Comparison of ENCODE assay signal across 27 cellular contexts in genomic region chr3:175869398-175869797, GRCh38.
A peak's percentile ranks its signal among the peaks of the same experiment; 100 is the strongest.
DNase-seq lines count a peak whose midpoint lies in the region; ATAC-seq and TF ChIP-seq lines count a peak whose summit lies in the region.
"Had no signal": no experiment of that assay in that cellular context is flagged by ENCODE, and none has a peak within 500 bp of the region (broad histone marks: within the 10 kb centered on the region; RNA-seq: fewer than 3 reads in every experiment).

No MANE protein-coding gene starts in this region.

- H3K4ac ChIP-seq in mesenchymal stem cell (ENCODE audit: low read depth in 1 of 2, low read length in 2 of 2): no peak overlapping the region

- H3K9me3 ChIP-seq in mesenchymal stem cell (ENCODE audit: control insufficient read depth, low read length): peaks cover 5% of the 10 kb centered on the region
- no peaks in the 10 kb centered on the region for H3K9me3 ChIP-seq in endodermal cell (ENCODE audit: control insufficient read depth, low read length)
- H3K9me3 ChIP-seq: ascending aorta, esophagus squamous epithelium, gastrocnemius medialis, stomach, transverse colon had no signal

- H3K9me2 ChIP-seq in GM23338 (ENCODE audit: insufficient read depth): no peaks in the 10 kb centered on the region

- H3K4me1 Mint-ChIP-seq in GM23338 (no peaks in the 10 kb centered on the region), endodermal cell (peaks cover 9% of the 10 kb centered on the region)
- H3K4me1 Mint-ChIP-seq: activated naive CD4-positive, alpha-beta T cell treated with anti-CD3 and anti-CD28 coated beads, Interleukin-2, amount 50 U/mL, for 24 hours; immature natural killer cell; naive B cell had no signal

- H2AFZ ChIP-seq in GM23338 (peak overlapping the region; percentile 29; the same call in 1 of the 2 replicates), mesenchymal stem cell (ENCODE audit: low read depth, low read length) (no peak overlapping the region)

- no peaks in the 10 kb centered on the region for H3K27me3 Mint-ChIP-seq in GM23338 (ENCODE audit: insufficient read depth, low read depth, poor library complexity)
- H3K27me3 Mint-ChIP-seq in endodermal cell (ENCODE audit: insufficient read depth): no peaks in the 10 kb centered on the region
- H3K27me3 Mint-ChIP-seq: activated naive CD4-positive, alpha-beta T cell treated with anti-CD3 and anti-CD28 coated beads, Interleukin-2, amount 50 U/mL, for 24 hours; naive B cell had no signal

- H3K4me3 Mint-ChIP-seq in GM23338: no peak overlapping the region
- H3K4me3 Mint-ChIP-seq in endodermal cell: no peak overlapping the region
- H3K4me3 Mint-ChIP-seq: activated naive CD4-positive, alpha-beta T cell treated with anti-CD3 and anti-CD28 coated beads, Interleukin-2, amount 50 U/mL, for 24 hours; immature natural killer cell; naive B cell; WTC11 had no signal

- no peaks in the 10 kb centered on the region for H3F3A ChIP-seq in GM23338 (replicated peaks; ENCODE audit: low read depth)

- no peak overlapping the region for H4K91ac ChIP-seq in mesenchymal stem cell (ENCODE audit: low read length)

- no peaks in the 10 kb centered on the region for H3K4me1 ChIP-seq in GM23338 (ENCODE audit: insufficient read depth)
- no peaks in the 10 kb centered on the region for H3K4me1 ChIP-seq in mesenchymal stem cell (ENCODE audit: control insufficient read depth, insufficient read depth, low read depth, low read length)
- no peaks in the 10 kb centered on the region for H3K4me1 ChIP-seq in endodermal cell (ENCODE audit: control insufficient read depth, insufficient read depth, low read length)
- H3K4me1 ChIP-seq: esophagus squamous epithelium, gastrocnemius medialis, stomach, transverse colon had no signal

- no peak overlapping the region for H2BK5ac ChIP-seq in mesenchymal stem cell (ENCODE audit: low read depth, low read length, poor library complexity, severe bottlenecking)

- no peaks in the 10 kb centered on the region for H4K20me1 ChIP-seq in GM23338 (replicated peaks; ENCODE audit: insufficient read depth)

- ATAC-seq in GM18870 (IDR thresholded peaks at IDR 0.05; ENCODE audit: unreplicated experiment): peak; percentile 99
- no peak for ATAC-seq in GM23338
- peak; percentile 71 for ATAC-seq in HG03135 (IDR thresholded peaks at IDR 0.05; ENCODE audit: unreplicated experiment)
- ATAC-seq: gastrocnemius medialis, left lobe of liver, WTC11 had no signal

- no peaks in the 10 kb centered on the region for H3K27me3 ChIP-seq in GM23338 (ENCODE audit: insufficient read depth)
- H3K27me3 ChIP-seq in mesenchymal stem cell (ENCODE audit: control insufficient read depth in 1 of 2, insufficient read depth in 1 of 2, low read length in 2 of 2): no peaks in the 10 kb centered on the region
- no peaks in the 10 kb centered on the region for H3K27me3 ChIP-seq in endodermal cell (ENCODE audit: control insufficient read depth, insufficient read depth, low read length, poor library complexity, severe bottlenecking)
- H3K27me3 ChIP-seq: ascending aorta, esophagus squamous epithelium, gastrocnemius medialis, stomach, transverse colon had no signal

- H3K23ac ChIP-seq in mesenchymal stem cell (ENCODE audit: low read length in 2 of 2): no peak overlapping the region

- TF ChIP-seq CTCF in GM23338 (conservative IDR thresholded peaks at IDR 0.05; ENCODE audit: low read depth in 2 of 2): no peak
- TF ChIP-seq CTCF in endodermal cell (conservative IDR thresholded peaks at IDR 0.05): no peak

- DNase-seq in GM23338 (ENCODE audit: low spot score) (no peak), mesenchymal stem cell (peak; percentile 2), endodermal cell (no peak), NCI-H187 treated with DMSO at 0.1 percent for 48 hours (lab: John Stamatoyannopoulos, UW) (no peak), NCI-H226 (no peak)
- no peak for DNase-seq in activated naive CD4-positive, alpha-beta T cell treated with Interleukin-2 at 50 U/mL for 16 hours
- DNase-seq: activated CD4-positive, alpha-beta T cell treated with anti-CD3 and anti-CD28 coated beads, Interleukin-2, amount 50 U/mL, for 4 hours; cortex of kidney; esophagus squamous epithelium; gastrocnemius medialis; hippocampal formation; immature natural killer cell; KG1; naive B cell; NCI-H1694; NCI-H2171; occipital lobe; stimulated activated CD8-positive, alpha-beta memory T cell treated with anti-CD3 and anti-CD28 coated beads, Interleukin-4, amount 100 ng/mL, for 48 hours; stomach; T1000; transverse colon had no signal

- no peaks in the 10 kb centered on the region for H3K79me1 ChIP-seq in mesenchymal stem cell (replicated peaks; ENCODE audit: low read length, poor library complexity, severe bottlenecking)

- H3K9me3 Mint-ChIP-seq in GM23338: peaks cover 2% of the 10 kb centered on the region; the same call in 1 of the 3 replicates
- peaks cover 7% of the 10 kb centered on the region for H3K9me3 Mint-ChIP-seq in endodermal cell
- H3K9me3 Mint-ChIP-seq: activated naive CD4-positive, alpha-beta T cell treated with anti-CD3 and anti-CD28 coated beads, Interleukin-2, amount 50 U/mL, for 24 hours had no signal

- H3K27ac Mint-ChIP-seq in GM23338 (no peak overlapping the region), endodermal cell (no peak overlapping the region)
- H3K27ac Mint-ChIP-seq: activated naive CD4-positive, alpha-beta T cell treated with anti-CD3 and anti-CD28 coated beads, Interleukin-2, amount 50 U/mL, for 24 hours; immature natural killer cell; naive B cell; WTC11 had no signal

- H3K4me2 ChIP-seq in GM23338: no peak overlapping the region
- no peak overlapping the region for H3K4me2 ChIP-seq in mesenchymal stem cell (ENCODE audit: low read length, poor library complexity, severe bottlenecking)

- H3K14ac ChIP-seq in mesenchymal stem cell (ENCODE audit: low read length in 2 of 2): no peak overlapping the region

- H3K9ac ChIP-seq in mesenchymal stem cell (ENCODE audit: low read length): no peak overlapping the region
- no peak overlapping the region for H3K9ac ChIP-seq in endodermal cell (ENCODE audit: extremely low read depth, low read length, poor library complexity, severe bottlenecking)

- H2BK120ac ChIP-seq in mesenchymal stem cell (ENCODE audit: low read depth, low read length): no peak overlapping the region

- H2BK15ac ChIP-seq in mesenchymal stem cell (ENCODE audit: low read depth, poor library complexity, severe bottlenecking): no peak overlapping the region

- H2AK5ac ChIP-seq in mesenchymal stem cell (ENCODE audit: low read length, severe bottlenecking): no peak overlapping the region

- 60% methylated on average over 1 of the region's 1 CpG for WGBS in mesenchymal stem cell
- 95% methylated on average over 1 of the region's 1 CpG; no CpG with 5 or more reads in 1 of the 2 experiments for WGBS in endodermal cell (ENCODE audit: insufficient coverage in 1 of 2, insufficient read length in 1 of 2), 2 experiments

- no peak overlapping the region for H3K4me3 ChIP-seq in GM23338
- H3K4me3 ChIP-seq in mesenchymal stem cell (ENCODE audit: insufficient read depth in 1 of 2, low read depth in 1 of 2, low read length in 2 of 2): no peak overlapping the region
- no peak overlapping the region for H3K4me3 ChIP-seq in endodermal cell (ENCODE audit: low read length)
- H3K4me3 ChIP-seq: ascending aorta, esophagus squamous epithelium, gastrocnemius medialis, stomach, transverse colon had no signal

- H3K36me3 ChIP-seq in GM23338 (ENCODE audit: insufficient read depth): no peaks in the 10 kb centered on the region
- no peaks in the 10 kb centered on the region for H3K36me3 ChIP-seq in mesenchymal stem cell (ENCODE audit: control insufficient read depth in 1 of 2, insufficient read depth in 2 of 2, low read depth in 1 of 2, low read length in 2 of 2)
- no peaks in the 10 kb centered on the region for H3K36me3 ChIP-seq in endodermal cell (ENCODE audit: control insufficient read depth, insufficient read depth, low read length)
- H3K36me3 ChIP-seq: ascending aorta, esophagus squamous epithelium, gastrocnemius medialis, stomach, transverse colon had no signal

- H3K36me3 Mint-ChIP-seq in GM23338 (ENCODE audit: low read depth) (no peaks in the 10 kb centered on the region), endodermal cell (ENCODE audit: low read depth) (no peaks in the 10 kb centered on the region)
- H3K36me3 Mint-ChIP-seq: activated naive CD4-positive, alpha-beta T cell treated with anti-CD3 and anti-CD28 coated beads, Interleukin-2, amount 50 U/mL, for 24 hours; immature natural killer cell; naive B cell; WTC11 had no signal

- H3K27ac ChIP-seq in GM23338 (ENCODE audit: low read depth): no peak overlapping the region
- no peak overlapping the region for H3K27ac ChIP-seq in mesenchymal stem cell (ENCODE audit: low read length, poor library complexity, severe bottlenecking)
- H3K27ac ChIP-seq in endodermal cell (ENCODE audit: low read depth, low read length): no peak overlapping the region
- H3K27ac ChIP-seq: ascending aorta, esophagus squamous epithelium, gastrocnemius medialis, stomach, transverse colon had no signal

- no peak overlapping the region for H2BK12ac ChIP-seq in mesenchymal stem cell (ENCODE audit: low read length in 2 of 2)

- H3K79me2 ChIP-seq in GM23338 (replicated peaks; ENCODE audit: insufficient read depth): no peaks in the 10 kb centered on the region

- no peak overlapping the region for H3K18ac ChIP-seq in mesenchymal stem cell (ENCODE audit: low read depth in 1 of 2, low read length in 2 of 2)

- H4K8ac ChIP-seq in mesenchymal stem cell (ENCODE audit: low read length): no peak overlapping the region

TF ChIP-seq in GM23338, 12 proteins besides CTCF, POLR2A, EP300 and RAD21 (continues in another document):
- TF ChIP-seq ETS1 (IDR thresholded peaks at IDR 0.05) (no peak), POLR2AphosphoS5 (IDR thresholded peaks at IDR 0.05; ENCODE audit: low read depth) (no peak)
